7 cellular contexts compared by ENCODE assay signal in genomic region chr18:811192-812122, GRCh38. TPM values are rescaled to one million over a fixed set of nuclear protein-coding genes. Genes with fewer than 3 reads are reported as not detected.
DNase-seq lines count a peak whose midpoint lies in the region; ATAC-seq and TF ChIP-seq lines count a peak whose summit lies in the region.

No MANE protein-coding gene starts in this region.

- peak overlapping the region; percentile 88 for H3K9ac ChIP-seq in IMR-90 (ENCODE audit: low read depth, low read length)

- no peak overlapping the region for H2BK5ac ChIP-seq in IMR-90 (ENCODE audit: low read depth, low read length, poor library complexity, severe bottlenecking)

- no peak overlapping the region; the same call in 2 of the 3 replicates for H2BK15ac ChIP-seq in IMR-90 (ENCODE audit: low read depth, low read length)

- H2BK20ac ChIP-seq in IMR-90 (ENCODE audit: low read depth, low read length), result no peak overlapping the region

- TF ChIP-seq RAD21 in IMR-90 (IDR thresholded peaks at IDR 0.05; ENCODE audit: low read length), result no peak

- H3K4me1 ChIP-seq in IMR-90 (ENCODE audit: control insufficient read depth, insufficient read depth, low read length), result peaks cover 3% of the 10 kb centered on the region
- H3K4me1 ChIP-seq in iPS DF 6.9 (ENCODE audit: control insufficient read depth, insufficient read depth, low read length), result no peaks in the 10 kb centered on the region
- H3K4me1 ChIP-seq in gastrocnemius medialis, result peaks cover 37 to 43% of the 10 kb centered on the region in 2 donors

- no peak overlapping the region for H2BK120ac ChIP-seq in IMR-90 (ENCODE audit: low read depth, low read length)

- intact Hi-C loops in IMR-90 (cut with micrococcal nuclease) (no loop called here), gastrocnemius medialis (cut with DNase I; ENCODE audit: low total_unique reads) (loop anchor here (5.0 to 10.0 kb wide), 3 partner anchors 99 to 1843 kb away; partner anchors contain the start of genes ENOSF1, SMCHD1 and THOC1)

- no peak overlapping the region for H3K56ac ChIP-seq in IMR-90 (ENCODE audit: extremely low read depth, insufficient read depth, low read length)

- no peak for TF ChIP-seq CTCF in GM12864 (IDR thresholded peaks at IDR 0.05; ENCODE audit: low read depth, low read length, missing control alignments)
- TF ChIP-seq CTCF in IMR-90 (conservative IDR thresholded peaks at IDR 0.05; ENCODE audit: low read depth, low read length), result no peak
- no peak for TF ChIP-seq CTCF in gastrocnemius medialis (IDR thresholded peaks at IDR 0.05 in 4 of 5, conservative IDR thresholded peaks at IDR 0.05 in 1 of 5)

- peak; percentile 27 for ATAC-seq in GM21619 (IDR thresholded peaks at IDR 0.05; ENCODE audit: unreplicated experiment)
- peak; percentile 33 for ATAC-seq in IMR-90 (ENCODE audit: low read depth)
- ATAC-seq in gastrocnemius medialis, result peak; percentile 44 to 46

- no peak overlapping the region; the same call in 1 of the 2 replicates for H2AK5ac ChIP-seq in IMR-90 (ENCODE audit: low read depth, low read length)

- in situ Hi-C loops in IMR-90 (cut with MboI; ENCODE audit: low sequenced_read_pairs) (no loop called here), gastrocnemius medialis (cut with MboI; ENCODE audit: low sequenced_read_pairs in 4 of 4) (no loop called here)

- TF ChIP-seq POLR2A in IMR-90 (IDR thresholded peaks at IDR 0.05; ENCODE audit: low read depth, low read length) (no peak), gastrocnemius medialis (IDR thresholded peaks at IDR 0.05) (no peak)

- H2AFZ ChIP-seq in IMR-90 (replicated peaks; ENCODE audit: low read length, poor library complexity), result peak overlapping the region; percentile 93

- no TSS peak for BruUV-seq in IMR-90 (replicated peaks; lab: Mats Ljungman, UMichigan)

- H3K27ac ChIP-seq in IMR-90 (ENCODE audit: insufficient read depth, low read length), result peak overlapping the region; percentile 75
- H3K27ac ChIP-seq in adipose tissue (ENCODE audit: low read depth, low read length), result peak overlapping the region; percentile 38
- H3K27ac ChIP-seq in iPS DF 6.9 (ENCODE audit: low read length), result no peak overlapping the region
- peak overlapping the region; percentile 93 to 96 (median 94) for H3K27ac ChIP-seq in gastrocnemius medialis

- no peak overlapping the region for H3K18ac ChIP-seq in IMR-90 (ENCODE audit: low read depth, low read length)

- no peaks in the 10 kb centered on the region for H3K9me1 ChIP-seq in IMR-90 (ENCODE audit: insufficient read depth, low read length)

- H3K27me3 ChIP-seq in IMR-90 (ENCODE audit: control insufficient read depth, insufficient read depth, low read length), result no peaks in the 10 kb centered on the region
- no peaks in the 10 kb centered on the region for H3K27me3 ChIP-seq in iPS DF 6.9 (ENCODE audit: control insufficient read depth, insufficient read depth, low read length)
- H3K27me3 ChIP-seq in gastrocnemius medialis, result no peaks in the 10 kb centered on the region

- peak overlapping the region; percentile 5 for H3K4ac ChIP-seq in IMR-90 (ENCODE audit: low read depth, low read length)

- no CpG with 5 or more reads among the region's 58 CpGs for WGBS in IMR-90 (ENCODE audit: extremely low coverage in 2 of 2, insufficient read length in 1 of 2), 2 experiments
- WGBS in adipose tissue, 3 donors, result 0 to 1% (median 1%) methylated on average over 41 to 58 of the region's 58 CpGs
- no CpG with 5 or more reads among the region's 58 CpGs for WGBS in iPS DF 6.9 (ENCODE audit: insufficient coverage, insufficient read length)

- H3K36me3 ChIP-seq in IMR-90 (ENCODE audit: control insufficient read depth, insufficient read depth, low read length), result no peaks in the 10 kb centered on the region
- H3K36me3 ChIP-seq in iPS DF 6.9 (ENCODE audit: control insufficient read depth, insufficient read depth, low read length), result no peaks in the 10 kb centered on the region
- H3K36me3 ChIP-seq in gastrocnemius medialis, result no peaks in the 10 kb centered on the region

- peak overlapping the region; percentile 97 for H3K4me3 ChIP-seq in GM12864 (ENCODE audit: low read depth, low read length)
- H3K4me3 ChIP-seq in IMR-90 (ENCODE audit: insufficient read depth, low read depth, low read length), result peak overlapping the region; percentile 80
- peak overlapping the region; percentile 85 for H3K4me3 ChIP-seq in iPS DF 6.9 (ENCODE audit: low read length)
- H3K4me3 ChIP-seq in gastrocnemius medialis, result peak overlapping the region; percentile 75 to 96 (median 86)

- H3K23ac ChIP-seq in IMR-90 (ENCODE audit: low read depth, low read length), result 0 out of 2 replicates have a peak overlapping the region, but pooled peaks have one; percentile 15

- H4K5ac ChIP-seq in IMR-90 (ENCODE audit: low read depth, low read length), result no peak overlapping the region

- dilution Hi-C loops in IMR-90 (cut with HindIII; ENCODE audit: low sequenced_read_pairs, unreplicated experiment), result no loop called here

- peaks cover 6 to 15% of the 10 kb centered on the region in 2 experiments; a peak in 3 of 4 replicates for H3K79me1 ChIP-seq in IMR-90 (ENCODE audit: low read depth in 1 of 2, low read length in 2 of 2)

- DNase-seq in GM12864 (ENCODE audit: low read depth) (no peak), IMR-90 (peak; percentile 26), iPS DF 6.9 (ENCODE audit: low read depth, low spot score) (no peak), gastrocnemius medialis (peak in 1 of 2 donors; percentile 24), superior temporal gyrus (ENCODE audit: extremely low spot score) (no peak)

- peaks cover 20% of the 10 kb centered on the region; the same call in 1 of the 2 replicates for H4K20me1 ChIP-seq in IMR-90 (ENCODE audit: insufficient read depth, low read length)

- H4K8ac ChIP-seq in IMR-90 (ENCODE audit: low read depth in 2 of 2, low read length in 2 of 2), result no peak overlapping the region; a peak in 1 of 4 replicates

- CTCF ChIA-PET in IMR-90 (lab: Yijun Ruan, JAX), result no interaction called here

- H2AK9ac ChIP-seq in IMR-90 (replicated peaks; ENCODE audit: low read depth, low read length, poor library complexity), result peak overlapping the region; percentile 82

- H3K9me3 ChIP-seq in IMR-90 (ENCODE audit: control insufficient read depth, insufficient read depth, low read length), result no peaks in the 10 kb centered on the region
- H3K9me3 ChIP-seq in iPS DF 6.9 (ENCODE audit: control insufficient read depth, insufficient read depth, low read length), result no peaks in the 10 kb centered on the region
- no peaks in the 10 kb centered on the region for H3K9me3 ChIP-seq in gastrocnemius medialis

- peak overlapping the region; percentile 65 for H3K14ac ChIP-seq in IMR-90 (replicated peaks; ENCODE audit: low read depth, low read length)

- no peak overlapping the region; the same call in 1 of the 2 replicates for H4K91ac ChIP-seq in IMR-90 (ENCODE audit: insufficient read depth, low read depth, low read length)

- H3K4me2 ChIP-seq in IMR-90 (ENCODE audit: low read depth, low read length), result peak overlapping the region; percentile 37

- POLR2A ChIA-PET in IMR-90 (lab: Charles Lee; ENCODE audit: unreplicated experiment), result no interaction called here

TF ChIP-seq in IMR-90, 13 proteins besides CTCF, POLR2A, EP300 and RAD21:
- no peak for TF ChIP-seq BHLHE40 (IDR thresholded peaks at IDR 0.05; ENCODE audit: low read depth, low read length)
- TF ChIP-seq CHD1 (IDR thresholded peaks at IDR 0.05; ENCODE audit: low read depth, low read length), result 0 out of 2 replicates have a peak, but pooled peaks have one; percentile 83
- peak; percentile 51; the same call in 1 of the 2 replicates for TF ChIP-seq MXI1 (IDR thresholded peaks at IDR 0.05; ENCODE audit: borderline replicate concordance, low read depth, low read length)

RNA-seq across cellular contexts. Expression of gene YES1, which starts 0.6 kb away (rescaled TPM):
- total RNA-seq in IMR-90 (2012; rRNA removed) (62.0 and 96.9 TPM in 2 replicates), gastrocnemius medialis (10 to 100 TPM; 19.2 to 39.5 (median 29.6) TPM)
- polyA plus RNA-seq in IMR-90 (2012; rRNA removed) (14.2 and 16.7 TPM in 2 replicates), adipose tissue (10 to 100 TPM; 22.8 to 38.4 (median 31.1) TPM)
- polyA plus RNA-seq in IMR-90 (2012; cell fraction: cytosol; rRNA removed), result 4.6 and 7.7 TPM in 2 replicates
- polyA plus RNA-seq in IMR-90 (2012; cell fraction: nucleus; rRNA removed; ENCODE audit: low replicate concordance), result 5.3 and 9.6 TPM in 2 replicates
